ENCODE assay signal across 27 cellular contexts in genomic region chr17:61717352-61717751, GRCh38.
"Had no signal": no experiment of that assay in that cellular context is flagged by ENCODE, and none has a peak within 500 bp of the region (broad histone marks: within the 10 kb centered on the region; RNA-seq: fewer than 3 reads in every experiment).

No MANE protein-coding gene starts in this region.

- DNase-seq: stimulated activated CD4-positive, alpha-beta T cell treated with anti-CD3 and anti-CD28 coated beads, Interleukin-2, amount 100 ng/mL, for 24 hours; stimulated activated CD4-positive, alpha-beta T cell treated with anti-CD3 and anti-CD28 coated beads, Interleukin-2, amount 100 ng/mL, for 48 hours; stimulated activated CD4-positive, alpha-beta T cell treated with anti-CD3 and anti-CD28 coated beads, Interleukin-4, amount 100 ng/mL, for 1 hour; stimulated activated CD4-positive, alpha-beta T cell treated with anti-CD3 and anti-CD28 coated beads, Interleukin-4, amount 100 ng/mL, for 24 hours; stimulated activated CD4-positive, alpha-beta T cell treated with anti-CD3 and anti-CD28 coated beads, Interleukin-4, amount 100 ng/mL, for 4 hours; stimulated activated CD8-positive, alpha-beta memory T cell treated with anti-CD3 and anti-CD28 coated beads, Interleukin-4, amount 100 ng/mL, for 48 hours; stimulated activated naive B cell treated with anti-CD40 and anti-IgM and Interleukin-4, amounts not matched to agents 10 μg/mL and 1 μg/mL and 100 μg/mL, for 72 hours; stimulated activated naive CD4-positive, alpha-beta T cell; stimulated activated naive CD4-positive, alpha-beta T cell treated with Interleukin-2 at 50 U/mL for 16 hours; stimulated activated naive CD8-positive, alpha-beta T cell treated with anti-CD3 and anti-CD28 coated beads, Interleukin-15, amount 100 ng/mL, for 72 hours; stimulated activated naive CD8-positive, alpha-beta T cell treated with anti-CD3 and anti-CD28 coated beads, Interleukin-15, Interleukin-2, amounts not matched to agents 100 U/mL and 50 U/mL, for 24 hours; stomach; substantia nigra; testis; thyroid gland; tibial artery; transverse colon; trophoblast cell; upper lobe of left lung; upper lobe of right lung; uterus had no signal

- H3K4me1 ChIP-seq: stomach, testis, thyroid gland, tibial artery, tibial nerve, transverse colon, upper lobe of left lung, upper lobe of right lung, uterus, vagina had no signal

- H3K4me3 ChIP-seq: stomach, testis, thoracic aorta, thyroid gland, tibial artery, tibial nerve, transverse colon, upper lobe of left lung, upper lobe of right lung, uterus, vagina had no signal

- H3K27me3 ChIP-seq: stomach, testis, thyroid gland, tibial artery, tibial nerve, transverse colon, upper lobe of left lung, upper lobe of right lung, uterus, vagina had no signal

- FAIRE-seq: urothelium cell line had no signal

- H3K9me3 ChIP-seq: testis, thoracic aorta, thyroid gland, uterus, vagina had no signal

- H3K36me3 ChIP-seq: stomach, thoracic aorta, thyroid gland, tibial artery, tibial nerve, transverse colon, upper lobe of left lung, upper lobe of right lung, uterus, vagina had no signal

- ATAC-seq: stimulated activated effector memory CD8-positive, alpha-beta T cell treated with anti-CD3 and anti-CD28 coated beads, Interleukin-12 subunit alpha, Interleukin-12 subunit beta, amount 100 ng/mL, for 72 hours; stimulated activated memory B cell treated with anti-CD40 and anti-IgM and Interleukin-4, amounts not matched to agents 10 μg/mL and 1 μg/mL and 100 μg/mL, for 72 hours; stimulated activated naive B cell treated with anti-CD40 and anti-IgM and Interleukin-4, amounts not matched to agents 10 μg/mL and 1 μg/mL and 100 μg/mL, for 72 hours; stimulated activated naive CD8-positive, alpha-beta T cell treated with anti-CD3 and anti-CD28 coated beads, Interleukin-15, amount 100 ng/mL, for 72 hours; stimulated activated naive CD8-positive, alpha-beta T cell treated with anti-CD3 and anti-CD28 coated beads, Interleukin-15, Interleukin-2, amounts not matched to agents 100 U/mL and 50 U/mL, for 24 hours; upper lobe of right lung had no signal

- H3K27ac ChIP-seq: stomach, testis, thoracic aorta, thyroid gland, tibial artery, tibial nerve, transverse colon, upper lobe of left lung, upper lobe of right lung, uterus, vagina had no signal
